16 cellular contexts compared by ENCODE assay signal in genomic region chr18:26719909-26720308, GRCh38.
"Had no signal": no experiment of that assay in that cellular context is flagged by ENCODE, and none has a peak within 500 bp of the region (broad histone marks: within the 10 kb centered on the region; RNA-seq: fewer than 3 reads in every experiment).

No MANE protein-coding gene starts in this region.

- FAIRE-seq: islet of Langerhans had no signal

- H3K27ac ChIP-seq: dorsolateral prefrontal cortex, foreskin keratinocyte, parathyroid adenoma, testis had no signal

- H3K27me3 ChIP-seq: dorsolateral prefrontal cortex, foreskin keratinocyte, testis had no signal

- H3K9ac ChIP-seq: parathyroid adenoma had no signal

- H3K4me3 ChIP-seq: dorsolateral prefrontal cortex, testis had no signal

- DNase-seq: activated CD4-positive, alpha-beta T cell treated with anti-CD3 and anti-CD28 coated beads, Interleukin-2, amount 50 U/mL, for 48 hours; activated CD4-positive, CD25-positive, alpha-beta regulatory T cell treated with anti-CD3 and anti-CD28 coated beads, Interleukin-2, amount 50 U/mL, for 72 hours; activated CD8-positive, alpha-beta memory T cell treated with anti-CD3 and anti-CD28 coated beads, Interleukin-2, amount 10 ng/mL, durations not matched to agents 7 days and 5 days; activated effector memory CD4-positive, alpha-beta T cell treated with anti-CD3 and anti-CD28 coated beads, Interleukin-2, amount 50 U/mL, for 16 hours; activated naive CD8-positive, alpha-beta T cell treated with anti-CD3 and anti-CD28 coated beads, Interleukin-2, amount 10 ng/mL, durations not matched to agents 7 days and 5 days; activated T-cell treated with anti-CD3 and anti-CD28 coated beads, Interleukin-2, amount 50 U/mL, for 24 hours; dorsolateral prefrontal cortex; head of caudate nucleus; left ventricle myocardium superior; mesenchymal stem cell; stimulated activated CD4-positive, alpha-beta T cell treated with anti-CD3 and anti-CD28 coated beads, Interleukin-4, amount 100 ng/mL, for 24 hours; stimulated activated naive CD8-positive, alpha-beta T cell treated with anti-CD3 and anti-CD28 coated beads, Interleukin-15, amount 100 ng/mL, for 72 hours; testis had no signal

- H3K4me1 ChIP-seq: foreskin keratinocyte, parathyroid adenoma, testis had no signal

- H2AFZ ChIP-seq: parathyroid adenoma had no signal

- H3K9me3 ChIP-seq: testis had no signal
